In the genomic region with DNA sequence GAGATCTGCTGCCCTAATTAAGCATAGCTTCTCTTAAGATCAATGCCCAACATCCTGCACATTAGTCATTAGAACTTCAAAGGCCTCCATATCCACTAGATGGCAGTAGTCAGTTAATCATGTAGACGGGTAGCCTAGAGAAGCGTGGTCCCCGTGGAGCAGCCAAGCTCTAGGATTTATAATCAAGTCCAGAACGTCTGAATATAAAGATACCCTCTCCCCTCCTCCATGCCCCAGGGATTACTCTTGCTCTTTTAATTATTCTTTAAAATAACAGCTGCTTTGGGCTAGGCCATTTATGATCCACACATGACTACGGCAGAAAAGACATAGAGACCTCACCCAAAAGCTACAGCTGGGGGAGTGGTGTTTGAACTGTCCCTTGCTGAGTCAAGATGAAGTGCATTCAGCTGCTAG, we compare ENCODE assay signal across 8 cellular contexts.
DNase-seq lines count a peak whose midpoint lies in the region; ATAC-seq, FAIRE-seq and TF ChIP-seq lines count a peak whose summit lies in the region.

No MANE protein-coding gene starts in this region.

- peak; percentile 67 for FAIRE-seq in D721Med (lab: Jason Lieb, UNC)

- H3K9me3 ChIP-seq in gastrocnemius medialis: no peaks in the 10 kb centered on the region

- no peak overlapping the region for H3K27ac ChIP-seq in gastrocnemius medialis

- TF ChIP-seq POLR2A in gastrocnemius medialis (IDR thresholded peaks at IDR 0.05) (no peak), GM18505 (IDR thresholded peaks at IDR 0.05; ENCODE audit: borderline replicate concordance, extremely low read depth, insufficient read depth, insufficient read length) (no peak)

- peak; percentile 28 for DNase-seq in D721Med (ENCODE audit: insufficient read length, low spot score)
- DNase-seq in H7: peak; percentile 59
- peak; percentile 90 for DNase-seq in NCI-H1436 (lab: John Stamatoyannopoulos, UW)
- peak; percentile 74 for DNase-seq in SKM-1 treated with dmso at 0.1 percent for 144 hours (lab: John Stamatoyannopoulos, UW; ENCODE audit: unreplicated experiment)
- peak; percentile 93 for DNase-seq in astrocyte of the hippocampus (ENCODE audit: low read depth, low spot score)
- peak in 37 of 51 donors; percentile 3 to 84 (median 46) for DNase-seq in hypothalamus (lab: John Stamatoyannopoulos, UW)
- DNase-seq in gastrocnemius medialis: peak; percentile 40 to 60

- H3K4me3 ChIP-seq in H7 (ENCODE audit: insufficient read depth, low read depth, low read length): no peak overlapping the region
- H3K4me3 ChIP-seq in gastrocnemius medialis: no peak overlapping the region

- intact Hi-C loops in gastrocnemius medialis (cut with DNase I; ENCODE audit: low total_unique reads): loop anchor here (1.0 to 2.0 kb wide), 3 partner anchors 207 to 701 kb away; no protein-coding TSS in a partner anchor

- H3K36me3 ChIP-seq in H7 (replicated peaks; ENCODE audit: control insufficient read depth, insufficient read depth, low read length) (no peaks in the 10 kb centered on the region), gastrocnemius medialis (no peaks in the 10 kb centered on the region)

- ATAC-seq in gastrocnemius medialis (peak; percentile 87 to 89), GM18505 (IDR thresholded peaks at IDR 0.05; ENCODE audit: unreplicated experiment) (no peak)

- H3K27me3 ChIP-seq in H7 (ENCODE audit: control insufficient read depth, insufficient read depth, low read length) (no peaks in the 10 kb centered on the region), gastrocnemius medialis (no peaks in the 10 kb centered on the region)

- in situ Hi-C loops in gastrocnemius medialis (cut with MboI; ENCODE audit: low sequenced_read_pairs in 4 of 4): loop anchor here (5.0 to 25.0 kb wide), 9 partner anchors 204 to 704 kb away; a partner anchor contains a TSS

- TF ChIP-seq CTCF in D721Med (IDR thresholded peaks at IDR 0.05; ENCODE audit: insufficient read depth, missing control alignments) (peak; percentile 91), gastrocnemius medialis (IDR thresholded peaks at IDR 0.05 in 4 of 5, conservative IDR thresholded peaks at IDR 0.05 in 1 of 5) (peak; percentile 70 to 79 (median 74))

- H3K4me1 ChIP-seq in gastrocnemius medialis: peaks cover 0 to 8% of the 10 kb centered on the region in 2 donors

Comparison
In these comparisons a context has a peak if more than half of its experiments do, and no peak if none do; other contexts are left out.
1. DNase-seq: peak in every context shown above with its lines; median percentile 93 in astrocyte of the hippocampus; 90 in NCI-H1436; 74 in SKM-1 treated with dmso at 0.1 percent for 144 hours; 59 in H7; 50 in gastrocnemius medialis; 46 in hypothalamus; 28 in D721Med.